Comparison of ENCODE assay signal across 8 cellular contexts in genomic region chr1:44029260-44029910, GRCh38. TPM values are rescaled to one million over a fixed set of nuclear protein-coding genes. Genes with fewer than 3 reads are reported as not detected.
DNase-seq lines count a peak whose midpoint lies in the region; ATAC-seq and TF ChIP-seq lines count a peak whose summit lies in the region.

No MANE protein-coding gene starts in this region.

- peak overlapping the region; percentile 28 to 48 for H3K27ac ChIP-seq in liver (ENCODE audit: low read depth in 1 of 2, low read length in 2 of 2)
- peak overlapping the region; percentile 58 to 90 (median 84) for H3K27ac ChIP-seq in tibial nerve

- TF ChIP-seq POLR2A in tibial nerve (IDR thresholded peaks at IDR 0.05), result peak in 1 of 2 donors; percentile 3

- no peak for DNase-seq in LNCaP clone FGC (ENCODE audit: low read depth)
- no peak for DNase-seq in MCF 10A (ENCODE audit: unreplicated experiment)
- DNase-seq in tibial nerve (ENCODE audit: low spot score in 2 of 2), result no peak
- DNase-seq in putamen (ENCODE audit: low spot score), result no peak

- WGBS in liver, result 44% methylated on average over 17 of the region's 17 CpGs
- 29 to 32% methylated on average over 17 of the region's 17 CpGs for WGBS in tibial nerve, 2 donors

- H3K27me3 Mint-ChIP-seq in MCF 10A (ENCODE audit: insufficient read depth, unreplicated experiment), result no peaks in the 10 kb centered on the region

- POLR2A ChIA-PET in MCF 10A (lab: Yijun Ruan, JAX), result interaction anchor here (0.6 to 1.3 kb wide), 6 partner anchors 10 to 379 kb away, joined by 3 to 7 read pairs (median 4); partner anchors contain the start of genes ATP6V0B and KDM4A

- H3K4me3 ChIP-seq in GM08714 (ENCODE audit: low read length) (peak overlapping the region; percentile 68), LNCaP clone FGC (ENCODE audit: low read depth, low read length) (peak overlapping the region; percentile 69), liver (ENCODE audit: low read depth in 1 of 3, low read length in 3 of 3) (peak overlapping the region; percentile 62 to 73 (median 68)), tibial nerve (peak overlapping the region; percentile 56 to 81 (median 70))

- CTCF ChIA-PET in MCF 10A (lab: Yijun Ruan, JAX), result interaction anchor here (0.8 to 16.5 kb wide), 3 partner anchors 23 to 264 kb away, joined by 3 to 218 read pairs (median 7); no protein-coding TSS in a partner anchor

- H3K36me3 Mint-ChIP-seq in MCF 10A (ENCODE audit: insufficient read depth, unreplicated experiment), result peaks cover 12% of the 10 kb centered on the region

- TF ChIP-seq EP300 in tibial nerve (IDR thresholded peaks at IDR 0.05), result no peak

- no peak for TF ChIP-seq CTCF in LNCaP clone FGC (IDR thresholded peaks at IDR 0.05; ENCODE audit: control insufficient read depth, extremely low read depth, insufficient read depth)
- TF ChIP-seq CTCF in MCF 10A (IDR thresholded peaks at IDR 0.05; ENCODE audit: unreplicated experiment), result no peak
- TF ChIP-seq CTCF in liver (IDR thresholded peaks at IDR 0.05; ENCODE audit: low read depth, low read length, missing input control), result no peak
- TF ChIP-seq CTCF in tibial nerve (IDR thresholded peaks at IDR 0.05), result no peak

- peak overlapping the region; percentile 99 for H3K27ac Mint-ChIP-seq in MCF 10A (ENCODE audit: low read depth, unreplicated experiment)

- TSS peak; percentile 30 for BruUV-seq in MCF 10A (replicated peaks; lab: Mats Ljungman, UMichigan)

- H3K9me3 Mint-ChIP-seq in MCF 10A (ENCODE audit: unreplicated experiment), result no peaks in the 10 kb centered on the region

- H3K9me3 ChIP-seq in liver (ENCODE audit: control insufficient read depth in 4 of 4, low read length in 3 of 4) (no peaks in the 10 kb centered on the region), tibial nerve (no peaks in the 10 kb centered on the region)

- intact Hi-C loops in MCF 10A (cut with micrococcal nuclease), result no loop called here

- ATAC-seq in GM21619 (IDR thresholded peaks at IDR 0.05; ENCODE audit: unreplicated experiment), result peak; percentile 4
- ATAC-seq in GM19328 (IDR thresholded peaks at IDR 0.05; ENCODE audit: unreplicated experiment), result no peak

- no peak for TF ChIP-seq RAD21 in liver (IDR thresholded peaks at IDR 0.05)

- H3K4me1 Mint-ChIP-seq in MCF 10A (ENCODE audit: insufficient read depth, unreplicated experiment), result peaks cover 32% of the 10 kb centered on the region

- H3K4me1 ChIP-seq in liver (ENCODE audit: control insufficient read depth in 4 of 4, insufficient read depth in 4 of 4, low read length in 3 of 4), result peaks cover 3 to 28% (median 10%) of the 10 kb centered on the region in 4 donors
- H3K4me1 ChIP-seq in tibial nerve, result peaks cover 0 to 29% (median 11%) of the 10 kb centered on the region in 4 donors

- H3K36me3 ChIP-seq in liver (ENCODE audit: control insufficient read depth in 4 of 4, insufficient read depth in 3 of 4, low read depth in 1 of 4, low read length in 3 of 4), result no peaks in the 10 kb centered on the region
- H3K36me3 ChIP-seq in tibial nerve, result no peaks in the 10 kb centered on the region

- no peaks in the 10 kb centered on the region for H3K27me3 ChIP-seq in liver (ENCODE audit: control insufficient read depth in 4 of 4, insufficient read depth in 4 of 4, low read length in 3 of 4)
- no peaks in the 10 kb centered on the region for H3K27me3 ChIP-seq in tibial nerve

- peak overlapping the region; percentile 8 to 78 for H3K9ac ChIP-seq in liver (ENCODE audit: low read depth in 1 of 2, low read length in 2 of 2)

- H3K4me3 Mint-ChIP-seq in MCF 10A (ENCODE audit: unreplicated experiment), result peak overlapping the region; percentile 80

TF ChIP-seq in liver, 16 proteins besides CTCF, POLR2A, EP300 and RAD21:
- no peak for TF ChIP-seq EGR1 (IDR thresholded peaks at IDR 0.05; ENCODE audit: low read depth in 2 of 2)
- no peak for TF ChIP-seq MAX (IDR thresholded peaks at IDR 0.05)
- no peak for TF ChIP-seq HNF4A (conservative IDR thresholded peaks at IDR 0.05)
- TF ChIP-seq ATF3 (IDR thresholded peaks at IDR 0.05), result no peak
- no peak for TF ChIP-seq RXRA (IDR thresholded peaks at IDR 0.05)
- no peak for TF ChIP-seq SP1 (IDR thresholded peaks at IDR 0.05)
- no peak for TF ChIP-seq YY1 (IDR thresholded peaks at IDR 0.05)
- TF ChIP-seq GABPA (IDR thresholded peaks at IDR 0.05 in 1 of 2, conservative IDR thresholded peaks at IDR 0.05 in 1 of 2), result no peak
- TF ChIP-seq FOXA2 (IDR thresholded peaks at IDR 0.05), result no peak
- TF ChIP-seq HNF4G (IDR thresholded peaks at IDR 0.05), result no peak
- TF ChIP-seq FOXA1 (IDR thresholded peaks at IDR 0.05), result no peak

RNA-seq across cellular contexts. Expression of gene SLC6A9, which starts 1.9 kb away (rescaled TPM):
- 62.2 and 64.9 TPM in 2 replicates for total RNA-seq in MCF 10A (2022)
- total RNA-seq in liver, result 10 to 100 TPM in 1 of 2 donors, 1 to 10 TPM in 1; 1.0 to 47.7 TPM
- 1 to 10 TPM in 1 of 2 donors, under 1 TPM in 1; 0.57 to 6.1 TPM for polyA plus RNA-seq in liver
- 1 to 10 TPM in 1 of 4 donors, under 1 TPM in 3; 0.42 to 1.8 (median 0.83) TPM for total RNA-seq in tibial nerve

RNA-seq across cellular contexts. Expression of gene CCDC24, which starts 38.0 kb away (rescaled TPM):
- total RNA-seq in MCF 10A (2022) (3.6 and 4.8 TPM in 2 replicates), liver (1 to 10 TPM in 1 of 2 donors, under 1 TPM in 1; 0.92 to 4.2 TPM), tibial nerve (10 to 100 TPM in 1 of 4 donors, 1 to 10 TPM in 3; 5.4 to 18.8 (median 8.9) TPM)
- 1 to 10 TPM; 2.2 to 2.5 TPM for polyA plus RNA-seq in liver

RNA-seq across cellular contexts. Expression of gene B4GALT2, which starts 50.4 kb away (rescaled TPM):
- total RNA-seq in MCF 10A (2022) (56.3 and 68.4 TPM in 2 replicates), liver (10 to 100 TPM; 12.8 to 19.4 TPM), tibial nerve (10 to 100 TPM; 15.5 to 49.8 (median 21.1) TPM)
- polyA plus RNA-seq in liver, result 10 to 100 TPM in 1 of 2 donors, 1 to 10 TPM in 1; 2.9 to 31.5 TPM

RNA-seq across cellular contexts. Expression of gene ATP6V0B, which starts 54.6 kb away (rescaled TPM):
- 120 and 141 TPM in 2 replicates for total RNA-seq in MCF 10A (2022)
- 10 to 100 TPM; 69.5 to 99.5 TPM for total RNA-seq in liver
- polyA plus RNA-seq in liver, result 100 to 1,000 TPM; 158 to 277 TPM
- total RNA-seq in tibial nerve, result 100 to 1,000 TPM; 101 to 132 (median 113) TPM

RNA-seq across cellular contexts. Expression of gene DPH2, which starts 59.6 kb away (rescaled TPM):
- total RNA-seq in MCF 10A (2022) (27.9 and 38.9 TPM in 2 replicates), liver (10 to 100 TPM in 1 of 2 donors, 1 to 10 TPM in 1; 9.3 to 20.9 TPM), tibial nerve (10 to 100 TPM; 25.7 to 41.7 (median 31.9) TPM)
- 10 to 100 TPM; 13.0 to 17.7 TPM for polyA plus RNA-seq in liver
